Comparison of ENCODE assay signal across 8 cellular contexts in the genomic region with DNA sequence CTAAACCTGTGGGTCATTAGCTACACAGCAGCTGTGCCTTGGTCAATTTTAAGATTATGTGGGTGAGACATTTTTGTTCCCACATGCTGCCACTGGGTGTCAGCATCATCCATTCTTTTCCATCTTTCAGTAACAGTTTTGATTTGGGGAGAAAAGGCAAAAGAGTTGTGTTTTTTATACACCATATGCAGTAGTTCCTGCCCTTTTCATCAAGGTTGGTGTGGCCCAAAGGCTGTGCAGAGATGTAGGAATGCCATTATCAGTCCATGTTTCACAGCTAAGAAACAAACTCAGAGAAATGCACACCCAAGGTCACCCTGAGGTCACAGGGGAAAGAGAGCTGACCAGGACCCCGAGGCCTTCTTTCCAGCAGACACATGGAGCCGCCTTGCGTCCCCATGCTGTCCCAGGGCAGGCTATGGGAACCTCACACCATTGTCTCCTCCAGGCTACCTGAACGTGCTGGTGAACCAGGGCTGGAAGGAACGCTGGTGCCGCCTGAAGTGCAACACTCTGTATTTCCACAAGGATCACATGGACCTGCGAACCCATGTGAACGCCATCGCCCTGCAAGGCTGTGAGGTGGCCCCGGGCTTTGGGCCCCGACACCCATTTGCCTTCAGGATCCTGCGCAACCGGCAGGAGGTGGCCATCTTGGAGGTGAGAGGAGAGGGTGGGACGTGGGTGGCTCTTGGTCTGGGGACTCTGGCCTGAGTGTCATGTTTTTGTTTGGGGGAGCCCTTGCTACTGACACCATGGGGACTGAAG. TPM values are rescaled to one million over a fixed set of nuclear protein-coding genes. Genes with fewer than 3 reads are reported as not detected.
A peak's percentile ranks its signal among the peaks of the same experiment; 100 is the strongest.
DNase-seq lines count a peak whose midpoint lies in the region; ATAC-seq, FAIRE-seq and TF ChIP-seq lines count a peak whose summit lies in the region.

No MANE protein-coding gene starts in this region.

- WGBS in GM12878 (ENCODE audit: insufficient coverage, insufficient replicate concordance, low lambda C conversion rate, missing lambda C conversion rate), result 35% methylated on average over 13 of the region's 14 CpGs
- WGBS in thyroid gland, 2 donors, result 87 to 90% methylated on average over 7 to 12 of the region's 14 CpGs

- CTCF ChIA-PET in BJ (lab: Yijun Ruan, JAX), result interaction anchor here (0.7 to 20.8 kb wide), 21 partner anchors 8 to 511 kb away, joined by 3 to 289 read pairs (median 3); no protein-coding TSS in a partner anchor
- CTCF ChIA-PET in PC-3 (lab: Charles Lee), result interaction anchor here (0.6 to 1.5 kb wide), 6 partner anchors 28 to 118 kb away, joined by 3 to 15 read pairs (median 4); partner anchors contain the start of genes GRPEL2 and PCYOX1L
- CTCF ChIA-PET in GM12878 (lab: Yijun Ruan, JAX), result interaction anchor here (0.8 to 8.0 kb wide), 26 partner anchors 9 to 301 kb away, joined by 3 to 118 read pairs (median 5); partner anchors contain the start of genes GRPEL2 and PCYOX1L

- in situ Hi-C loops in GM12878 (cut with MboI), result no loop called here

- no peaks in the 10 kb centered on the region for H3K36me3 ChIP-seq in BJ (ENCODE audit: control insufficient read depth, insufficient read depth, low read length)
- H3K36me3 ChIP-seq in PC-3 (ENCODE audit: low read depth, low read length), result no peaks in the 10 kb centered on the region
- H3K36me3 ChIP-seq in GM12878 (ENCODE audit: control insufficient read depth in 2 of 2, insufficient read depth in 2 of 2, low read length in 1 of 2), result no peaks in the 10 kb centered on the region
- H3K36me3 ChIP-seq in thyroid gland, result no peaks in the 10 kb centered on the region

- H2AFZ ChIP-seq in PC-3 (ENCODE audit: low read length), result 0 out of 2 replicates have a peak overlapping the region, but pooled peaks have one; percentile 0
- H2AFZ ChIP-seq in GM12878 (ENCODE audit: control insufficient read depth, low read depth, low read length), result peak overlapping the region; percentile 41; the same call in 1 of the 2 replicates

- no peaks in the 10 kb centered on the region for H3K9me2 ChIP-seq in PC-3 (replicated peaks; ENCODE audit: low read length)

- H3F3A ChIP-seq in PC-3 (ENCODE audit: low read length, unreplicated experiment), result no peaks in the 10 kb centered on the region

- H3K27ac ChIP-seq in PC-3 (ENCODE audit: low read length) (no peak overlapping the region), GM12878 (ENCODE audit: control insufficient read depth, insufficient read depth) (no peak overlapping the region), thyroid gland (no peak overlapping the region)

- SMC1A ChIA-PET in GM12878 (lab: Charles Lee; ENCODE audit: uncharacterized antibody, unreplicated experiment), result interaction anchor here (0.7 to 2.2 kb wide), 12 partner anchors 9 to 118 kb away, joined by 3 to 15 read pairs (median 4); no protein-coding TSS in a partner anchor

- H3K9ac ChIP-seq in PC-3 (ENCODE audit: low read length) (no peak overlapping the region), GM12878 (ENCODE audit: control insufficient read depth, insufficient read depth, low read length) (no peak overlapping the region)

- intact Hi-C loops in PC-3 (cut with micrococcal nuclease) (loop anchor here (1.0 to 2.0 kb wide), 6 partner anchors 29 to 247 kb away; no protein-coding TSS in a partner anchor), GM12878 (cut with micrococcal nuclease; ENCODE audit: unreplicated experiment) (loop anchor here (1.0 to 2.0 kb wide), 4 partner anchors 50 to 247 kb away; no protein-coding TSS in a partner anchor), thyroid gland (cut with DNase I) (loop anchor here (5.0 to 10.0 kb wide), 2 partner anchors 55 to 247 kb away; no protein-coding TSS in a partner anchor)

- peak; percentile 79 for TF ChIP-seq RAD21 in GM12878 (IDR thresholded peaks at IDR 0.05; ENCODE audit: insufficient read depth, low read depth, low read length)

- no peak for TF ChIP-seq POLR2A in GM12891 (IDR thresholded peaks at IDR 0.05; ENCODE audit: low read depth, low read length)
- TF ChIP-seq POLR2A in GM12878 (IDR thresholded peaks at IDR 0.05; ENCODE audit: low read depth, low read length), result no peak
- TF ChIP-seq POLR2A in thyroid gland (IDR thresholded peaks at IDR 0.05), result no peak

- no peaks in the 10 kb centered on the region for H3K9me3 ChIP-seq in PC-3 (ENCODE audit: low read length)
- H3K9me3 ChIP-seq in GM12878 (replicated peaks; ENCODE audit: control insufficient read depth, insufficient read depth, low read length), result no peaks in the 10 kb centered on the region
- H3K9me3 ChIP-seq in thyroid gland, result no peaks in the 10 kb centered on the region

- H3K27me3 ChIP-seq in BJ (ENCODE audit: control insufficient read depth, insufficient read depth, low read length) (no peaks in the 10 kb centered on the region), PC-3 (ENCODE audit: low read length) (no peaks in the 10 kb centered on the region), GM12878 (replicated peaks in 1 of 2; ENCODE audit: control insufficient read depth in 2 of 2, insufficient read depth in 2 of 2, low read length in 1 of 2) (no peaks in the 10 kb centered on the region; a peak in 1 of 4 replicates), thyroid gland (no peaks in the 10 kb centered on the region)

- RAD21 ChIA-PET in GM12878 (lab: Charles Lee; ENCODE audit: unreplicated experiment), result interaction anchor here (0.6 to 1.8 kb wide), 10 partner anchors 23 to 248 kb away, joined by 3 to 9 read pairs (median 4); no protein-coding TSS in a partner anchor

- BruUV-seq in PC-3 (replicated peaks; lab: Mats Ljungman, UMichigan) (no TSS peak), GM12878 (replicated peaks; lab: Mats Ljungman, UMichigan) (no TSS peak)

- ATAC-seq in HG03520 (IDR thresholded peaks at IDR 0.05; ENCODE audit: unreplicated experiment), result peak; percentile 60
- peak; percentile 72 for ATAC-seq in PC-3
- peak; percentile 86 for ATAC-seq in GM12878

- H3K79me2 ChIP-seq in PC-3 (ENCODE audit: low read length) (no peaks in the 10 kb centered on the region), GM12878 (ENCODE audit: control insufficient read depth, insufficient read depth, low read length) (no peaks in the 10 kb centered on the region)

- POLR2A ChIA-PET in BJ (lab: Charles Lee), result no interaction called here
- POLR2A ChIA-PET in PC-3 (lab: Charles Lee; ENCODE audit: unreplicated experiment), result interaction anchor here (0.6 kb wide), 1 partner anchor 19 kb away, joined by 3 read pairs; no protein-coding TSS in a partner anchor
- POLR2A ChIA-PET in GM12878 (lab: Charles Lee), result no interaction called here

- DNase-seq in BJ (ENCODE audit: low read depth) (no peak), GM12891 (ENCODE audit: insufficient read length, low spot score) (peak; percentile 44), PC-3 (peak; percentile 86), GM12878 (ENCODE audit: low read depth, low spot score) (no peak), kidney glomerular epithelial cell (lab: John Stamatoyannopoulos, UW) (peak; percentile 41), thyroid gland (peak; percentile 24 to 35), islet precursor cell (no peak)

- TF ChIP-seq EP300 in GM12878 (IDR thresholded peaks at IDR 0.05; ENCODE audit: borderline replicate concordance in 1 of 2, control insufficient read depth in 1 of 2, low read depth in 2 of 2, low read length in 2 of 2), result no peak

- H3K4me2 ChIP-seq in PC-3 (ENCODE audit: low read length) (no peak overlapping the region), GM12878 (ENCODE audit: control insufficient read depth, insufficient read depth) (no peak overlapping the region)

- peaks cover 10% of the 10 kb centered on the region for H3K4me1 ChIP-seq in PC-3 (ENCODE audit: insufficient read depth, low read length)
- H3K4me1 ChIP-seq in GM12878 (ENCODE audit: control insufficient read depth, insufficient read depth, low read length), result no peaks in the 10 kb centered on the region
- peaks cover 12 to 14% of the 10 kb centered on the region in 2 donors for H3K4me1 ChIP-seq in thyroid gland

- TF ChIP-seq CTCF in BJ (IDR thresholded peaks at IDR 0.05; ENCODE audit: insufficient read depth, low read depth, low read length) (peak; percentile 70), PC-3 (conservative IDR thresholded peaks at IDR 0.05; ENCODE audit: low read depth, low read length) (peak; percentile 98), GM12878 (IDR thresholded peaks at IDR 0.05 in 2 of 3, conservative IDR thresholded peaks at IDR 0.05 in 1 of 3; ENCODE audit: control insufficient read depth in 2 of 3, extremely low read depth in 1 of 3, insufficient read depth in 1 of 3, low read depth in 3 of 3, low read length in 3 of 3) (peak; percentile 67 to 82 (median 72)), thyroid gland (IDR thresholded peaks at IDR 0.05) (peak in 5 of 6 experiments; percentile 44 to 84 (median 68))

- H3K4me3 ChIP-seq in BJ (ENCODE audit: low read depth, low read length) (no peak overlapping the region), PC-3 (ENCODE audit: low read length) (no peak overlapping the region), GM12878 (no peak overlapping the region), thyroid gland (replicated peaks in 1 of 3) (no peak overlapping the region)

- H4K20me1 ChIP-seq in PC-3 (ENCODE audit: low read length), result no peaks in the 10 kb centered on the region
- H4K20me1 ChIP-seq in GM12878 (ENCODE audit: control insufficient read depth, insufficient read depth), result no peaks in the 10 kb centered on the region

- FAIRE-seq in GM12891 (lab: Jason Lieb, UNC), result peak; percentile 80
- FAIRE-seq in GM12878 (lab: Jason Lieb, UNC), result peak; percentile 86

RNA-seq across cellular contexts. Expression of gene GRPEL2, which starts 27.8 kb away (rescaled TPM):
- 17.1 and 18.0 TPM in 2 replicates for polyA plus RNA-seq in BJ (2011; rRNA removed)
- polyA minus RNA-seq in BJ (2011; rRNA and poly(A)+ RNA removed), result 16.6 and 21.9 TPM in 2 replicates
- 5.9 TPM for polyA plus RNA-seq in GM12891 (2012; ENCODE audit: low read depth, missing spikeins)
- 43.8 and 49.4 TPM in 2 replicates for total RNA-seq in PC-3 (2014; rRNA removed)
- 10.0 and 11.0 TPM in 2 replicates for total RNA-seq in GM12878 (2013; cell fraction: nucleolus; rRNA removed)
- 17.3 and 21.5 TPM in 2 replicates for total RNA-seq in GM12878 (2014; rRNA removed)
- 15.5 and 16.8 TPM in 2 replicates for total RNA-seq in GM12878 (2014; rRNA removed; fragmentation: Illumina TruSeq; extraction: Trizol)
- total RNA-seq in GM12878 (2021), result 16.8 and 19.7 TPM in 2 replicates
- 5.2 TPM for polyA plus RNA-seq in GM12878 (2011; ENCODE audit: low read depth)
- polyA plus RNA-seq in GM12878 (2011; rRNA removed), result 20.2 and 28.1 TPM in 2 replicates
- 6.1 and 7.2 TPM in 2 replicates for polyA plus RNA-seq in GM12878 (2011; cell fraction: cytosol; rRNA removed)
- polyA plus RNA-seq in GM12878 (2011; cell fraction: nucleus; rRNA removed), result 6.9 and 7.7 TPM in 2 replicates
- 7.4 and 8.1 TPM in 2 replicates for polyA plus RNA-seq in GM12878 (2012)
- 13.7 and 16.3 TPM in 2 replicates for polyA plus RNA-seq in GM12878 (2014; fragmentation: Illumina TruSeq; extraction: Trizol)
- polyA plus RNA-seq in GM12878 (2014; fragmentation: Nextera tagmentation; extraction: Ambion mirVana), result 1 to 10 TPM; 4.4 to 7.6 TPM
- 10.2 and 10.4 TPM in 2 replicates for polyA plus RNA-seq in GM12878 (2014; rRNA removed)
- 10 to 100 TPM; 12.5 to 14.5 TPM for polyA plus RNA-seq in GM12878 (2016; fragmentation: Nextera tagmentation; extraction: Ambion mirVana)
- polyA minus RNA-seq in GM12878 (2011; rRNA and poly(A)+ RNA removed), result 10.9 and 13.0 TPM in 2 replicates
- 5.2 and 9.9 TPM in 2 replicates for polyA minus RNA-seq in GM12878 (2011; cell fraction: cytosol; rRNA and poly(A)+ RNA removed)
- polyA minus RNA-seq in GM12878 (2011; cell fraction: nucleus; rRNA and poly(A)+ RNA removed), result 5.0 and 9.7 TPM in 2 replicates
- total RNA-seq in thyroid gland, result 10 to 100 TPM; 12.6 to 19.6 (median 13.7) TPM

RNA-seq across cellular contexts. Expression of gene PCYOX1L, which starts 40.4 kb away (rescaled TPM):
- polyA plus RNA-seq in BJ (2011; rRNA removed) (10.2 and 12.8 TPM in 2 replicates), GM12878 (2011; rRNA removed) (8.0 and 9.6 TPM in 2 replicates), GM12878 (2014; fragmentation: Illumina TruSeq; extraction: Trizol) (12.6 and 15.4 TPM in 2 replicates), GM12878 (2014; fragmentation: Nextera tagmentation; extraction: Ambion mirVana) (1 to 10 TPM; 2.9 to 5.4 TPM), GM12878 (2014; rRNA removed) (14.6 and 14.8 TPM in 2 replicates), GM12878 (2016; fragmentation: Nextera tagmentation; extraction: Ambion mirVana) (10 to 100 TPM; 15.3 to 17.0 TPM)
- polyA minus RNA-seq in BJ (2011; rRNA and poly(A)+ RNA removed), result 3.3 and 7.9 TPM in 2 replicates
- 8.9 TPM for polyA plus RNA-seq in GM12891 (2012; ENCODE audit: low read depth, missing spikeins)
- total RNA-seq in PC-3 (2014; rRNA removed) (11.9 and 12.8 TPM in 2 replicates), GM12878 (2014; rRNA removed) (12.4 and 13.4 TPM in 2 replicates), GM12878 (2014; rRNA removed; fragmentation: Illumina TruSeq; extraction: Trizol) (10.3 and 10.5 TPM in 2 replicates), GM12878 (2021) (13.4 and 13.5 TPM in 2 replicates), thyroid gland (1 to 10 TPM; 1.8 to 4.4 (median 2.4) TPM)
- total RNA-seq in GM12878 (2013; cell fraction: nucleolus; rRNA removed), result 15.2 and 16.0 TPM in 2 replicates
- polyA plus RNA-seq in GM12878 (2011; ENCODE audit: low read depth), result 7.8 TPM
- polyA plus RNA-seq in GM12878 (2011; cell fraction: cytosol; rRNA removed), result 10.3 and 12.5 TPM in 2 replicates
- polyA plus RNA-seq in GM12878 (2011; cell fraction: nucleus; rRNA removed), result 19.6 and 29.1 TPM in 2 replicates
- 10.3 and 10.5 TPM in 2 replicates for polyA plus RNA-seq in GM12878 (2012)
- 7.7 and 10.1 TPM in 2 replicates for polyA minus RNA-seq in GM12878 (2011; rRNA and poly(A)+ RNA removed)
- 1.7 and 1.9 TPM in 2 replicates for polyA minus RNA-seq in GM12878 (2011; cell fraction: cytosol; rRNA and poly(A)+ RNA removed)
- 8.5 and 11.9 TPM in 2 replicates for polyA minus RNA-seq in GM12878 (2011; cell fraction: nucleus; rRNA and poly(A)+ RNA removed)

RNA-seq across cellular contexts. Expression of gene AFAP1L1, which starts 45.8 kb away (rescaled TPM):
- polyA plus RNA-seq in BJ (2011; rRNA removed) (1.2 and 1.3 TPM in 2 replicates), GM12878 (2011; rRNA removed) (not detected in 2 replicates), GM12878 (2014; fragmentation: Illumina TruSeq; extraction: Trizol) (not detected in 2 replicates), GM12878 (2014; fragmentation: Nextera tagmentation; extraction: Ambion mirVana) (under 1 TPM in 1 of 2 experiments, not detected in 1; 0.11 TPM), GM12878 (2014; rRNA removed) (not detected in 2 replicates), GM12878 (2016; fragmentation: Nextera tagmentation; extraction: Ambion mirVana) (not detected)
- polyA minus RNA-seq in BJ (2011; rRNA and poly(A)+ RNA removed), result 1.0 and 1.2 TPM in 2 replicates
- polyA plus RNA-seq in GM12891 (2012; ENCODE audit: low read depth, missing spikeins), result 0.05 TPM
- total RNA-seq in PC-3 (2014; rRNA removed) (19.6 and 22.3 TPM in 2 replicates), GM12878 (2014; rRNA removed) (not detected in 2 replicates), GM12878 (2014; rRNA removed; fragmentation: Illumina TruSeq; extraction: Trizol) (not detected in 2 replicates), GM12878 (2021) (not detected in 2 replicates), thyroid gland (10 to 100 TPM; 15.9 to 43.1 (median 26.8) TPM)
- not detected in 2 replicates for total RNA-seq in GM12878 (2013; cell fraction: nucleolus; rRNA removed)
- polyA plus RNA-seq in GM12878 (2011; ENCODE audit: low read depth), result not detected
- not detected in 2 replicates for polyA plus RNA-seq in GM12878 (2011; cell fraction: cytosol; rRNA removed)
- polyA plus RNA-seq in GM12878 (2011; cell fraction: nucleus; rRNA removed), result not detected in 2 replicates
- 0.06 TPM in 1 of 2 replicates, not detected in the other for polyA plus RNA-seq in GM12878 (2012)
- polyA minus RNA-seq in GM12878 (2011; rRNA and poly(A)+ RNA removed), result not detected in 2 replicates
- polyA minus RNA-seq in GM12878 (2011; cell fraction: cytosol; rRNA and poly(A)+ RNA removed), result not detected in 2 replicates
- not detected in 2 replicates for polyA minus RNA-seq in GM12878 (2011; cell fraction: nucleus; rRNA and poly(A)+ RNA removed)

Comparison
In these comparisons a context has a peak if more than half of its experiments do, and no peak if none do; other contexts are left out.
1. DNase-seq: peak in GM12891 (single experiment), PC-3 (single experiment), kidney glomerular epithelial cell (single experiment) and thyroid gland (2 of 2); none in BJ (single experiment), GM12878 (single experiment) and islet precursor cell (single experiment).
2. RNA of gene AFAP1L1, which starts 45.8 kb away (total RNA-seq): 15.9 to 43.1 TPM in thyroid gland and 19.6 to 22.3 TPM in PC-3; not detected in GM12878; every median in the first group is over 10 times any median in the second.
3. Peak in every context shown above with its lines, with median percentiles within 50 percentile points of each other: CTCF ChIP-seq and ATAC-seq.